In the genomic region with DNA sequence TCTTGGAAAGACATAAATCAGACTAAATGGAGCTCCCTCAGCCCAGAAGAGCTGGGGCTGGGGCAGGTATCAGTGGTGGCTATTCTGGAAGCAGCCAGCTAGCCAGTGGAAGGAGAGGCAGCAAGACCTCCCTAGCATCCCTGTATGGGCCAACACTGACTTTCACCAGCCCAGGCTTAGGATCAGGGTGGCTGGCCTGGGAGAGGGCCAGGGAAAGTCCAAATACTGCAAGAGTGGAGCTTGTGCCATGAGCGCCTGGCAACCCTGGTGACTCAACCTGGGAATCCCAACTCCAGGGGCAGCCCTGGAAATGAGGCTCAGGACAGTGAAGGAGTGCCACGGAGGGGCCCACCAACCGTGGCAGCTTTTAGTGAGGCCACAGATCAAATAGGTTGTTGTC, we compare ENCODE assay signal across 9 cellular contexts. TPM values are rescaled to one million over a fixed set of nuclear protein-coding genes. Genes with fewer than 3 reads are reported as not detected.
DNase-seq lines count a peak whose midpoint lies in the region; ATAC-seq, FAIRE-seq and TF ChIP-seq lines count a peak whose summit lies in the region.
"Had no signal": no experiment of that assay in that cellular context is flagged by ENCODE, and none has a peak within 500 bp of the region (broad histone marks: within the 10 kb centered on the region; RNA-seq: fewer than 3 reads in every experiment).

No MANE protein-coding gene starts in this region.

- no peak for TF ChIP-seq POLR2A in H1 (IDR thresholded peaks at IDR 0.05; ENCODE audit: control extremely low read depth in 1 of 2, low read depth in 2 of 2, low read length in 2 of 2)

- H3K18ac ChIP-seq in H1 (ENCODE audit: extremely low read depth, low read length): no peak overlapping the region

- H3K36me3 Mint-ChIP-seq in CD4-positive, alpha-beta T cell (ENCODE audit: low read depth): peaks cover 4% of the 10 kb centered on the region

- H3K4me3 ChIP-seq in H1 (ENCODE audit: extremely low read depth in 1 of 4, insufficient read depth in 2 of 4, low read depth in 3 of 4, low read length in 4 of 4): no peak overlapping the region
- H3K4me3 ChIP-seq in neutrophil (ENCODE audit: low read depth in 1 of 2, low read length in 1 of 2): no peak overlapping the region

- POLR2A ChIA-PET in CD4-positive, alpha-beta T cell (lab: Charles Lee): interaction anchor here (0.6 to 15.5 kb wide), 9 partner anchors 17 to 129 kb away, joined by 3 to 526 read pairs (median 25); a partner anchor contains a TSS
- POLR2A ChIA-PET in H1 (lab: Charles Lee; ENCODE audit: partially characterized antibody): interaction anchor here (0.5 to 1.0 kb wide), 5 partner anchors 10 to 656 kb away, joined by 3 read pairs; no protein-coding TSS in a partner anchor

- no peaks in the 10 kb centered on the region for H3K36me3 ChIP-seq in H1 (ENCODE audit: control insufficient read depth in 2 of 4, insufficient read depth in 4 of 4, low read length in 3 of 4)
- H3K36me3 ChIP-seq in neutrophil: no peaks in the 10 kb centered on the region

- H4K91ac ChIP-seq in H1 (replicated peaks; ENCODE audit: insufficient read length, low read length): no peak overlapping the region

- no peak overlapping the region for H2BK12ac ChIP-seq in H1 (ENCODE audit: low read depth, low read length)

- H3K27ac Mint-ChIP-seq in CD4-positive, alpha-beta T cell: peak overlapping the region; percentile 97

- H3K23me2 ChIP-seq in H1 (ENCODE audit: low read depth, low read length): peaks cover 12% of the 10 kb centered on the region; the same call in 1 of the 2 replicates

- CTCF ChIA-PET in CD4-positive, alpha-beta T cell (lab: Charles Lee): interaction anchor here (0.6 to 10.2 kb wide), 6 partner anchors 8 to 861 kb away, joined by 3 to 104 read pairs (median 4); a partner anchor contains a TSS
- CTCF ChIA-PET in H1 (lab: Charles Lee; ENCODE audit: partially characterized antibody): interaction anchor here (0.8 to 19.9 kb wide), 19 partner anchors 8 to 308 kb away, joined by 3 to 353 read pairs (median 5); a partner anchor contains a TSS

- DNase-seq in CD4-positive, alpha-beta T cell: peak in 1 of 10 experiments; percentile 35
- DNase-seq in NCI-H226 (peak; percentile 91), H1 (ENCODE audit: low read depth in 1 of 2, low spot score in 2 of 2) (peak in 1 of 2 experiments; percentile 38), retina (no peak), KBM-7 (no peak)

- no peak overlapping the region for H4K5ac ChIP-seq in H1 (ENCODE audit: insufficient read length, low read depth, low read length)

- H3K14ac ChIP-seq in H1 (ENCODE audit: insufficient read length): no peak overlapping the region

- H2AFZ ChIP-seq in H1 (ENCODE audit: low read length): no peak overlapping the region

- no peaks in the 10 kb centered on the region for H3K27me3 Mint-ChIP-seq in CD4-positive, alpha-beta T cell

- ATAC-seq in CD4-positive, alpha-beta T cell (ENCODE audit: poor library complexity): no peak
- ATAC-seq in HG03175 (IDR thresholded peaks at IDR 0.05; ENCODE audit: unreplicated experiment) (no peak), GM21381 (IDR thresholded peaks at IDR 0.05; ENCODE audit: unreplicated experiment) (no peak)

- TF ChIP-seq RAD21 in H1 (IDR thresholded peaks at IDR 0.05 in 1 of 2, conservative IDR thresholded peaks at IDR 0.05 in 1 of 2; ENCODE audit: low read depth in 2 of 2, low read length in 2 of 2): no peak

- no peak for TF ChIP-seq EP300 in H1 (IDR thresholded peaks at IDR 0.05; ENCODE audit: borderline replicate concordance in 1 of 2, low read depth in 2 of 2, low read length in 2 of 2)

- H3K79me2 ChIP-seq in H1 (ENCODE audit: control insufficient read depth in 1 of 2, insufficient read depth in 2 of 2, low read length in 2 of 2): no peaks in the 10 kb centered on the region

- FAIRE-seq in H1 (lab: Jason Lieb, UNC): no peak

- no peak overlapping the region for H3K4ac ChIP-seq in H1 (replicated peaks; ENCODE audit: insufficient read length, low read depth, low read length)

- no peaks in the 10 kb centered on the region for H4K20me1 ChIP-seq in H1 (replicated peaks in 1 of 2; ENCODE audit: control insufficient read depth in 1 of 2, insufficient read depth in 2 of 2, low read length in 2 of 2)

- no peak overlapping the region for H2BK5ac ChIP-seq in H1 (ENCODE audit: low read depth, low read length)

- no peaks in the 10 kb centered on the region for H3K27me3 ChIP-seq in CD4-positive, alpha-beta T cell (ENCODE audit: control insufficient read depth, insufficient read depth, low read length)
- H3K27me3 ChIP-seq in H1 (replicated peaks in 1 of 4; ENCODE audit: control insufficient read depth in 3 of 4, extremely low read depth in 1 of 4, insufficient read depth in 3 of 4, low read length in 3 of 4) (no peaks in the 10 kb centered on the region), neutrophil (no peaks in the 10 kb centered on the region)

- no peaks in the 10 kb centered on the region for H3K79me1 ChIP-seq in H1 (ENCODE audit: low read depth, low read length)

- no peak overlapping the region for H3K56ac ChIP-seq in H1 (replicated peaks; ENCODE audit: insufficient read length, low read depth, low read length)

- H3K23ac ChIP-seq in H1 (ENCODE audit: insufficient read length): no peak overlapping the region

- no peak overlapping the region for H3K9ac ChIP-seq in H1 (replicated peaks in 1 of 4; ENCODE audit: extremely low read depth in 1 of 4, low read depth in 3 of 4, low read length in 3 of 4)

- H3K9me3 ChIP-seq in CD4-positive, alpha-beta T cell (ENCODE audit: control insufficient read depth, low read length): no peaks in the 10 kb centered on the region
- H3K9me3 ChIP-seq in H1 (ENCODE audit: insufficient read depth in 2 of 2, low read depth in 1 of 2, low read length in 1 of 2) (no peaks in the 10 kb centered on the region), neutrophil (no peaks in the 10 kb centered on the region)

- WGBS in H1 (ENCODE audit: extremely low coverage in 1 of 2, insufficient coverage in 1 of 2, insufficient read length in 1 of 2, insufficient replicate concordance in 2 of 2, low coverage in 1 of 2, low lambda C conversion rate in 2 of 2, missing lambda C conversion rate in 1 of 2), 2 experiments: 93% methylated on average over 3 of the region's 3 CpGs; no CpG with 5 or more reads in 1 of the 2 experiments

- H2AK5ac ChIP-seq in H1 (ENCODE audit: low read depth, low read length): peak overlapping the region; percentile 83

- no peak overlapping the region for H3K4me3 Mint-ChIP-seq in CD4-positive, alpha-beta T cell

- H3K4me1 Mint-ChIP-seq in CD4-positive, alpha-beta T cell (ENCODE audit: low read depth): peaks cover 56% of the 10 kb centered on the region

- H3K4me1 ChIP-seq in H1 (replicated peaks in 1 of 4; ENCODE audit: control insufficient read depth in 3 of 4, insufficient read depth in 4 of 4, low read length in 3 of 4) (peaks cover 4 to 10% (median 7%) of the 10 kb centered on the region in 4 experiments; a peak in 6 of 7 replicates), neutrophil (ENCODE audit: control insufficient read depth in 1 of 2, insufficient read depth in 1 of 2, low read depth in 1 of 2, low read length in 1 of 2) (peaks cover 58 to 60% of the 10 kb centered on the region in 2 experiments)

- no peak for TF ChIP-seq CTCF in CD4-positive, alpha-beta T cell (IDR thresholded peaks at IDR 0.05)
- no peak for TF ChIP-seq CTCF in H1 (IDR thresholded peaks at IDR 0.05; ENCODE audit: control extremely low read depth in 1 of 3, insufficient read depth in 1 of 3, low read depth in 1 of 3, low read length in 3 of 3)
- no peak for TF ChIP-seq CTCF in neutrophil (IDR thresholded peaks at IDR 0.05)

- peak overlapping the region; percentile 93 for H3K27ac ChIP-seq in CD4-positive, alpha-beta T cell (ENCODE audit: low read depth, low read length)
- H3K27ac ChIP-seq in H1 (ENCODE audit: low read depth, low read length): no peak overlapping the region
- H3K27ac ChIP-seq in neutrophil: peak overlapping the region; percentile 100

- intact Hi-C loops in CD4-positive, alpha-beta T cell (cut with DNase I, micrococcal nuclease): loop anchor here (5.0 to 10.0 kb wide), 2 partner anchors 41 to 1727 kb away; a partner anchor contains a TSS

- no peak overlapping the region for H2BK120ac ChIP-seq in H1 (replicated peaks; ENCODE audit: low read depth, low read length)

- no peaks in the 10 kb centered on the region for H3K9me3 Mint-ChIP-seq in CD4-positive, alpha-beta T cell

- in situ Hi-C loops in KBM-7 (cut with MboI; ENCODE audit: low pct_unique_long_range_greater_than_20kb, low sequenced_read_pairs): no loop called here

- no peak overlapping the region for H2BK20ac ChIP-seq in H1 (ENCODE audit: low read length)

- no peak overlapping the region; the same call in 1 of the 2 replicates for H4K8ac ChIP-seq in H1 (ENCODE audit: extremely low read depth, insufficient read depth, low read length)

- H2BK15ac ChIP-seq in H1 (ENCODE audit: low read length): peak overlapping the region; percentile 4; the same call in 1 of the 2 replicates

- no peak overlapping the region; a peak in 1 of 4 replicates for H3K4me2 ChIP-seq in H1 (ENCODE audit: insufficient read depth in 1 of 2, low read depth in 2 of 2, low read length in 2 of 2)

RNA-seq across cellular contexts. Expression of a gene that starts 7.6 kb away (rescaled TPM):
- total RNA-seq in CD4-positive, alpha-beta T cell: 1,000 to 10,000 TPM; 1,212 to 1,234 TPM
- total RNA-seq in H1 (2021; fragmentation: NEBNext Ultra II Directional; extraction: Animal tissue kit (Norgen Biotek cat#: 25700)): 8.5 TPM in 2 replicates
- polyA plus RNA-seq in H1 (2011; rRNA removed): 2.9 and 4.0 TPM in 2 replicates
- 3.7 TPM for polyA plus RNA-seq in H1 (2011; cell fraction: cytosol; rRNA removed)
- 9.7 TPM for polyA plus RNA-seq in H1 (2011; cell fraction: nucleus; rRNA removed)
- polyA plus RNA-seq in H1 (2012, experiment 1 of 2): 6.1 to 7.7 TPM (median 7.3 TPM) in 4 replicates
- 6.4 TPM for polyA plus RNA-seq in H1 (2012, experiment 2 of 2)
- 3.9 TPM for polyA plus RNA-seq in H1 (2013, experiment 1 of 2)
- polyA plus RNA-seq in H1 (2013, experiment 2 of 2): 2.8 TPM
- 11.9 and 15.3 TPM in 2 replicates for polyA minus RNA-seq in H1 (2011; rRNA and poly(A)+ RNA removed)
- 5.3 TPM for polyA minus RNA-seq in H1 (2011; cell fraction: cytosol; rRNA and poly(A)+ RNA removed)
- 25.1 TPM for polyA minus RNA-seq in H1 (2011; cell fraction: nucleus; rRNA and poly(A)+ RNA removed)

RNA-seq across cellular contexts. Expression of a gene that starts 45.2 kb away (rescaled TPM):
- not detected for total RNA-seq in CD4-positive, alpha-beta T cell
- total RNA-seq in H1 (2021; fragmentation: NEBNext Ultra II Directional; extraction: Animal tissue kit (Norgen Biotek cat#: 25700)): not detected in 2 replicates
- polyA plus RNA-seq in H1 (2011; rRNA removed): not detected in 2 replicates
- polyA plus RNA-seq in H1 (2011; cell fraction: cytosol; rRNA removed): not detected
- polyA plus RNA-seq in H1 (2011; cell fraction: nucleus; rRNA removed): not detected
- polyA plus RNA-seq in H1 (2012, experiment 1 of 2): not detected in 4 replicates
- polyA plus RNA-seq in H1 (2012, experiment 2 of 2): not detected
- not detected for polyA plus RNA-seq in H1 (2013, experiment 1 of 2)
- polyA plus RNA-seq in H1 (2013, experiment 2 of 2): not detected
- polyA minus RNA-seq in H1 (2011; rRNA and poly(A)+ RNA removed): not detected in 2 replicates
- not detected for polyA minus RNA-seq in H1 (2011; cell fraction: cytosol; rRNA and poly(A)+ RNA removed)
- polyA minus RNA-seq in H1 (2011; cell fraction: nucleus; rRNA and poly(A)+ RNA removed): not detected
- total RNA-seq: mononuclear cell had no signal

RNA-seq across cellular contexts. Expression of a gene that starts 58.6 kb away (rescaled TPM):
- 10 to 100 TPM; 12.7 to 13.4 TPM for total RNA-seq in CD4-positive, alpha-beta T cell
- total RNA-seq in H1 (2021; fragmentation: NEBNext Ultra II Directional; extraction: Animal tissue kit (Norgen Biotek cat#: 25700)): 39.4 and 40.8 TPM in 2 replicates
- polyA plus RNA-seq in H1 (2011; rRNA removed): 6.4 and 10.1 TPM in 2 replicates
- polyA plus RNA-seq in H1 (2011; cell fraction: cytosol; rRNA removed): 13.2 TPM
- polyA plus RNA-seq in H1 (2011; cell fraction: nucleus; rRNA removed): 10.5 TPM
- 21.4 to 30.0 TPM (median 26.5 TPM) in 4 replicates for polyA plus RNA-seq in H1 (2012, experiment 1 of 2)
- 1.1 TPM for polyA plus RNA-seq in H1 (2012, experiment 2 of 2)
- polyA plus RNA-seq in H1 (2013, experiment 1 of 2): 29.0 TPM
- polyA plus RNA-seq in H1 (2013, experiment 2 of 2): 28.1 TPM
- 29.8 and 30.5 TPM in 2 replicates for polyA minus RNA-seq in H1 (2011; rRNA and poly(A)+ RNA removed)
- 20.6 TPM for polyA minus RNA-seq in H1 (2011; cell fraction: cytosol; rRNA and poly(A)+ RNA removed)
- polyA minus RNA-seq in H1 (2011; cell fraction: nucleus; rRNA and poly(A)+ RNA removed): 37.9 TPM

Comparison
In these comparisons a context has a peak if more than half of its experiments do, and no peak if none do; other contexts are left out.
1. RNA of a gene that starts 7.6 kb away (total RNA-seq): 1,212 to 1,234 TPM in CD4-positive, alpha-beta T cell; 8.5 TPM in H1; every median in the first group is over 100 times any median in the second.